15 cellular contexts compared by ENCODE assay signal in genomic region chr3:2826453-2826852, GRCh38.
DNase-seq lines count a peak whose midpoint lies in the region; ATAC-seq and TF ChIP-seq lines count a peak whose summit lies in the region.
"Had no signal": no experiment of that assay in that cellular context is flagged by ENCODE, and none has a peak within 500 bp of the region (broad histone marks: within the 10 kb centered on the region; RNA-seq: fewer than 3 reads in every experiment).

No MANE protein-coding gene starts in this region.

- H3K4me1 Mint-ChIP-seq in stimulated activated effector memory CD8-positive, alpha-beta T cell treated with anti-CD3 and anti-CD28 coated beads, Interleukin-12 subunit alpha, Interleukin-12 subunit beta, amount 100 ng/mL, for 72 hours: no peaks in the 10 kb centered on the region

- H3K9me3 ChIP-seq in tibial nerve (no peaks in the 10 kb centered on the region), colonic mucosa (no peaks in the 10 kb centered on the region)

- TF ChIP-seq POLR2A in tibial nerve (IDR thresholded peaks at IDR 0.05): no peak

- intact Hi-C loops in colonic mucosa (cut with DNase I): no loop called here

- no peak overlapping the region for H3K4me3 Mint-ChIP-seq in stimulated activated effector memory CD8-positive, alpha-beta T cell treated with anti-CD3 and anti-CD28 coated beads, Interleukin-12 subunit alpha, Interleukin-12 subunit beta, amount 100 ng/mL, for 72 hours

- H3K27ac Mint-ChIP-seq in stimulated activated effector memory CD8-positive, alpha-beta T cell treated with anti-CD3 and anti-CD28 coated beads, Interleukin-12 subunit alpha, Interleukin-12 subunit beta, amount 100 ng/mL, for 72 hours: no peak overlapping the region

- no peak for TF ChIP-seq CTCF in tibial nerve (IDR thresholded peaks at IDR 0.05)
- TF ChIP-seq CTCF in colonic mucosa (IDR thresholded peaks at IDR 0.05): no peak

- H3K27ac ChIP-seq in tibial nerve (no peak overlapping the region), colonic mucosa (no peak overlapping the region)

- 87 to 91% methylated on average over 3 of the region's 3 CpGs for WGBS in tibial nerve, 2 donors

- H3K4me3 ChIP-seq in tibial nerve (no peak overlapping the region), colonic mucosa (no peak overlapping the region)

- H3K36me3 ChIP-seq in tibial nerve (no peaks in the 10 kb centered on the region), colonic mucosa (no peaks in the 10 kb centered on the region)

- H3K27me3 ChIP-seq in tibial nerve (no peaks in the 10 kb centered on the region), colonic mucosa (no peaks in the 10 kb centered on the region)

- no peaks in the 10 kb centered on the region for H3K9me3 Mint-ChIP-seq in stimulated activated effector memory CD8-positive, alpha-beta T cell treated with anti-CD3 and anti-CD28 coated beads, Interleukin-12 subunit alpha, Interleukin-12 subunit beta, amount 100 ng/mL, for 72 hours

- H3K4me1 ChIP-seq in tibial nerve (no peaks in the 10 kb centered on the region), colonic mucosa (no peaks in the 10 kb centered on the region)

- no peak for TF ChIP-seq EP300 in tibial nerve (IDR thresholded peaks at IDR 0.05)

- DNase-seq in stimulated activated effector memory CD8-positive, alpha-beta T cell treated with anti-CD3 and anti-CD28 coated beads, Interleukin-12 subunit alpha, Interleukin-12 subunit beta, amount 100 ng/mL, for 72 hours (ENCODE audit: low spot score in 2 of 2): no peak
- DNase-seq in tibial nerve (ENCODE audit: low spot score in 2 of 2): no peak
- DNase-seq in activated CD4-positive, alpha-beta T cell treated with anti-CD3 and anti-CD28 coated beads for 4 hours: no peak
- DNase-seq in colonic mucosa: no peak
- DNase-seq: IMR-90, Karpas-422, NCI-H187, NCI-H69, SHP77 treated with DMSO at 0.1 percent for 48 hours, T-helper 1 cell, T1000 had no signal

- no peak overlapping the region for H3K9ac ChIP-seq in colonic mucosa (ENCODE audit: low read depth in 2 of 2, low read length in 2 of 2)

- no peaks in the 10 kb centered on the region for H3K36me3 Mint-ChIP-seq in stimulated activated effector memory CD8-positive, alpha-beta T cell treated with anti-CD3 and anti-CD28 coated beads, Interleukin-12 subunit alpha, Interleukin-12 subunit beta, amount 100 ng/mL, for 72 hours

- peak; percentile 64 for ATAC-seq in GM18858 (IDR thresholded peaks at IDR 0.05; ENCODE audit: unreplicated experiment)
- ATAC-seq in GM21529 (IDR thresholded peaks at IDR 0.05; ENCODE audit: unreplicated experiment): peak; percentile 66
- peak; percentile 72 for ATAC-seq in HG02973 (IDR thresholded peaks at IDR 0.05; ENCODE audit: unreplicated experiment)
- peak; percentile 48 for ATAC-seq in stimulated activated effector memory CD8-positive, alpha-beta T cell treated with anti-CD3 and anti-CD28 coated beads, Interleukin-12 subunit alpha, Interleukin-12 subunit beta, amount 100 ng/mL, for 72 hours
- ATAC-seq: SK-N-SH treated with all-trans-retinoic acid at 6 μM for 48 hours had no signal
